Comparison of ENCODE assay signal across 9 cellular contexts in the genomic region with DNA sequence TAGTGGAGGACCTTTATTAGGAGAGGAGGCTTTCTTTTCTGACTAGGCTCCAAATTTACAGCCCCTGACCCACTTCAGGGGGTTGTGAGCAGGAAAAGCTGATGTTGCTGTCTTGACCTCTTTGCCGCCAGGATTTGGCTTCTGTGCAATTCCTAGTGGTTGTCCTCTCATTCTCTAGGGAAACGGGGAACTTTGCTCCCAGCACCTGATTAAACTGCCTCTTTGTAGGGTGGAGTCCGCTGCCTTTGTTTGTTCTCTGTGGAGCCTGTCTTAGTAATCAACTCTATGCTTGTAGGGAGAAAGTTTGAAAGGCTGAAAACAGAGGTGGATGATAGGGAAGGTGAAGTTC. TPM values are rescaled to one million over a fixed set of nuclear protein-coding genes. Genes with fewer than 3 reads are reported as not detected.
DNase-seq lines count a peak whose midpoint lies in the region; ATAC-seq and TF ChIP-seq lines count a peak whose summit lies in the region.
"Had no signal": no experiment of that assay in that cellular context is flagged by ENCODE, and none has a peak within 500 bp of the region (broad histone marks: within the 10 kb centered on the region; RNA-seq: fewer than 3 reads in every experiment).

No MANE protein-coding gene starts in this region.

- H3K4me1 ChIP-seq in HCT116 (ENCODE audit: control insufficient read depth in 1 of 2, insufficient read depth in 2 of 2, low read length in 2 of 2) = peaks cover 90 to 98% of the 10 kb centered on the region in 2 experiments

- H3K4me3 ChIP-seq in HCT116 (replicated peaks in 1 of 2; ENCODE audit: low read depth in 1 of 2, low read length in 2 of 2) (peak overlapping the region; percentile 28 to 49), brain microvascular endothelial cell (ENCODE audit: low read depth, low read length) (peak overlapping the region; percentile 29), skin epidermis (no peak overlapping the region)

- no peaks in the 10 kb centered on the region for H3K36me3 ChIP-seq in HCT116 (ENCODE audit: control insufficient read depth in 1 of 2, insufficient read depth in 2 of 2, low read length in 2 of 2)
- H3K36me3 ChIP-seq in brain microvascular endothelial cell (replicated peaks) = no peaks in the 10 kb centered on the region

- in situ Hi-C loops in brain microvascular endothelial cell (cut with HindIII; ENCODE audit: low pct_ligation_motif_present, low sequenced_read_pairs) = no loop called here

- POLR2A ChIA-PET in HCT116 (lab: Charles Lee) = interaction anchor here (1.0 to 2.8 kb wide), 7 partner anchors 7 to 798 kb away, joined by 3 to 22 read pairs (median 10); partner anchors contain the start of genes CTNND1 and SELENOH
- POLR2A ChIA-PET in activated CD8-positive, alpha-beta T cell treated with anti-CD3 and anti-CD28 coated beads, Interleukin-2, amount 10 ng/mL, durations not matched to agents 7 days and 5 days (lab: Charles Lee) = no interaction called here

- H3K27ac ChIP-seq in HCT116 (ENCODE audit: low read depth, low read length) (peak overlapping the region; percentile 89), brain microvascular endothelial cell (peak overlapping the region; percentile 97), skin epidermis (peak overlapping the region in 20 of 21 experiments; percentile 33 to 89 (median 76))

- TF ChIP-seq CTCF in HCT116 (IDR thresholded peaks at IDR 0.05 in 2 of 3, conservative IDR thresholded peaks at IDR 0.05 in 1 of 3; ENCODE audit: borderline replicate concordance in 1 of 3, insufficient read depth in 1 of 3, low read depth in 2 of 3, low read length in 2 of 3) = no peak
- TF ChIP-seq CTCF in brain microvascular endothelial cell (IDR thresholded peaks at IDR 0.05; ENCODE audit: low read depth, low read length, missing control alignments) = no peak

- H3K4me1 Mint-ChIP-seq in activated CD8-positive, alpha-beta T cell treated with anti-CD3 and anti-CD28 coated beads, Interleukin-2, amount 10 ng/mL, durations not matched to agents 7 days and 5 days (ENCODE audit: low read depth) = peaks cover 47% of the 10 kb centered on the region

- H3K27ac Mint-ChIP-seq in activated CD8-positive, alpha-beta T cell treated with anti-CD3 and anti-CD28 coated beads, Interleukin-2, amount 10 ng/mL, durations not matched to agents 7 days and 5 days = no peak overlapping the region

- peaks cover 100% of the 10 kb centered on the region for H3K79me2 ChIP-seq in HCT116 (ENCODE audit: insufficient read depth, low read length)

- H3K9me3 Mint-ChIP-seq in activated CD8-positive, alpha-beta T cell treated with anti-CD3 and anti-CD28 coated beads, Interleukin-2, amount 10 ng/mL, durations not matched to agents 7 days and 5 days (ENCODE audit: insufficient read depth) = no peaks in the 10 kb centered on the region

- ATAC-seq in HCT116 (peak; percentile 12), GM18858 (IDR thresholded peaks at IDR 0.05; ENCODE audit: unreplicated experiment) (no peak), HG02884 (IDR thresholded peaks at IDR 0.05; ENCODE audit: unreplicated experiment) (no peak), GM21447 (IDR thresholded peaks at IDR 0.05; ENCODE audit: unreplicated experiment) (no peak)
- no peak for ATAC-seq in activated CD8-positive, alpha-beta T cell treated with anti-CD3 and anti-CD28 coated beads, Interleukin-2, amount 10 ng/mL, durations not matched to agents 7 days and 5 days

- no peak overlapping the region for H3K4me3 Mint-ChIP-seq in activated CD8-positive, alpha-beta T cell treated with anti-CD3 and anti-CD28 coated beads, Interleukin-2, amount 10 ng/mL, durations not matched to agents 7 days and 5 days

- CTCF ChIA-PET in HCT116 (lab: Charles Lee) = interaction anchor here (0.9 to 4.5 kb wide), 3 partner anchors 17 to 26 kb away, joined by 3 to 30 read pairs (median 12); partner anchors contain the start of genes BTBD18 and CTNND1
- CTCF ChIA-PET in activated CD8-positive, alpha-beta T cell treated with anti-CD3 and anti-CD28 coated beads, Interleukin-2, amount 10 ng/mL, durations not matched to agents 7 days and 5 days (lab: Charles Lee) = interaction anchor here (0.9 to 2.6 kb wide), 3 partner anchors 9 to 26 kb away, joined by 3 to 10 read pairs (median 3); partner anchors contain the start of gene BTBD18

- peaks cover 9% of the 10 kb centered on the region for H3K36me3 Mint-ChIP-seq in activated CD8-positive, alpha-beta T cell treated with anti-CD3 and anti-CD28 coated beads, Interleukin-2, amount 10 ng/mL, durations not matched to agents 7 days and 5 days (ENCODE audit: low read depth)

- no peak overlapping the region for H2AFZ ChIP-seq in HCT116 (ENCODE audit: low read depth, low read length, poor library complexity, severe bottlenecking)

- peak overlapping the region; percentile 72 for H3K4me2 ChIP-seq in HCT116 (ENCODE audit: low read length)

- intact Hi-C loops in HCT116 (cut with micrococcal nuclease) = loop anchor here (2.0 kb wide), 1 partner anchor 15 kb away; no protein-coding TSS in a partner anchor

- H3K9me2 ChIP-seq in HCT116 (ENCODE audit: insufficient read depth) = no peaks in the 10 kb centered on the region

- peak overlapping the region; percentile 69 for H3K9ac ChIP-seq in HCT116 (ENCODE audit: low read length)

- TF ChIP-seq RAD21 in HCT116 (IDR thresholded peaks at IDR 0.05; ENCODE audit: low read depth) = no peak

- no peaks in the 10 kb centered on the region for H3K27me3 Mint-ChIP-seq in activated CD8-positive, alpha-beta T cell treated with anti-CD3 and anti-CD28 coated beads, Interleukin-2, amount 10 ng/mL, durations not matched to agents 7 days and 5 days (ENCODE audit: low read depth)

- BruUV-seq in HCT116 (replicated peaks; lab: Mats Ljungman, UMichigan) = TSS peak; percentile 93

- H3K9me3 ChIP-seq in HCT116 (ENCODE audit: control insufficient read depth in 1 of 2, insufficient read depth in 1 of 2, low read depth in 1 of 2, low read length in 2 of 2) = no peaks in the 10 kb centered on the region

- no peak for DNase-seq in HCT116 (ENCODE audit: low read depth, low spot score)
- peak; percentile 25 for DNase-seq in brain microvascular endothelial cell
- DNase-seq in kidney tubule cell (ENCODE audit: low spot score) = peak; percentile 35
- no peak for DNase-seq in activated CD8-positive, alpha-beta T cell treated with anti-CD3 and anti-CD28 coated beads, Interleukin-2, amount 10 ng/mL, durations not matched to agents 7 days and 5 days
- DNase-seq: RPMI8226 had no signal

- no peak for TF ChIP-seq POLR2A in HCT116 (IDR thresholded peaks at IDR 0.05; ENCODE audit: borderline replicate concordance, extremely low read depth, insufficient read depth, insufficient read length)

- RAD21 ChIA-PET in HCT116 (lab: Charles Lee; ENCODE audit: low non-redundant PET in 1 of 2, low total read pairs in 2 of 2, uncharacterized antibody in 2 of 2, unreplicated experiment in 2 of 2) = interaction anchor here (1.1 to 1.5 kb wide), 3 partner anchors 16 to 23 kb away, joined by 3 to 7 read pairs (median 3); partner anchors contain the start of gene CTNND1 (in 2 of the 2)

- H3K27me3 ChIP-seq in HCT116 (ENCODE audit: insufficient read depth, low read length) (no peaks in the 10 kb centered on the region), brain microvascular endothelial cell (replicated peaks) (no peaks in the 10 kb centered on the region)

- H4K20me1 ChIP-seq in HCT116 (ENCODE audit: insufficient read depth) = peaks cover 2% of the 10 kb centered on the region; the same call in 1 of the 2 replicates

TF ChIP-seq in HCT116, 20 proteins besides CTCF, POLR2A, EP300 and RAD21:
- TF ChIP-seq SIN3A (IDR thresholded peaks at IDR 0.05; ENCODE audit: low read depth) = no peak
- no peak for TF ChIP-seq ELF1 (IDR thresholded peaks at IDR 0.05; ENCODE audit: borderline replicate concordance, low read depth)
- no peak for TF ChIP-seq JUND (IDR thresholded peaks at IDR 0.05)
- no peak for TF ChIP-seq TCF7L2 (IDR thresholded peaks at IDR 0.05; ENCODE audit: borderline replicate concordance, extremely low read depth, insufficient read depth, insufficient read length)
- TF ChIP-seq, protein P1, sequence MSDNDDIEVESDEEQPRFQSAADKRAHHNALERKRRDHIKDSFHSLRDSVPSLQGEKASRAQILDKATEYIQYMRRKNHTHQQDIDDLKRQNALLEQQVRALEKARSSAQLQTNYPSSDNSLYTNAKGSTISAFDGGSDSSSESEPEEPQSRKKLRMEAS (IDR thresholded peaks at IDR 0.05) = no peak
- TF ChIP-seq SRF (IDR thresholded peaks at IDR 0.05; ENCODE audit: low read depth) = no peak
- TF ChIP-seq EZH2 (IDR thresholded peaks at IDR 0.05) = no peak
- TF ChIP-seq YY1 (IDR thresholded peaks at IDR 0.05; ENCODE audit: extremely low read depth, insufficient replicate concordance, low read depth, low read length) = no peak
- no peak for TF ChIP-seq ZNF274 (IDR thresholded peaks at IDR 0.05; ENCODE audit: low read depth, low read length)
- TF ChIP-seq EGR1 (IDR thresholded peaks at IDR 0.05; ENCODE audit: low read depth) = no peak

RNA-seq across cellular contexts. Expression of gene CTNND1, which starts 16.3 kb away (rescaled TPM):
- total RNA-seq in HCT116 (2021; ENCODE audit: unreplicated experiment) = 157 TPM
- 94.8 and 163 TPM in 2 replicates for polyA plus RNA-seq in HCT116 (2012)
- 1 to 10 TPM; 6.8 to 8.4 TPM for total RNA-seq in activated CD8-positive, alpha-beta T cell treated with anti-CD3 and anti-CD28 coated beads, Interleukin-2, amount 10 ng/mL, durations not matched to agents 7 days and 5 days

RNA-seq across cellular contexts. Expression of gene BTBD18, which starts 26.3 kb away (rescaled TPM):
- not detected for total RNA-seq in HCT116 (2021; ENCODE audit: unreplicated experiment)
- polyA plus RNA-seq in HCT116 (2012) = 0.09 and 0.11 TPM in 2 replicates
- not detected for total RNA-seq in activated CD8-positive, alpha-beta T cell treated with anti-CD3 and anti-CD28 coated beads, Interleukin-2, amount 10 ng/mL, durations not matched to agents 7 days and 5 days

RNA-seq across cellular contexts. Expression of gene SELENOH, which starts 36.7 kb away (rescaled TPM):
- total RNA-seq in HCT116 (2021; ENCODE audit: unreplicated experiment) = 194 TPM
- polyA plus RNA-seq in HCT116 (2012) = 149 and 178 TPM in 2 replicates
- total RNA-seq in activated CD8-positive, alpha-beta T cell treated with anti-CD3 and anti-CD28 coated beads, Interleukin-2, amount 10 ng/mL, durations not matched to agents 7 days and 5 days = 100 to 1,000 TPM; 204 to 210 TPM

Comparison
In these comparisons a context has a peak if more than half of its experiments do, and no peak if none do; other contexts are left out.
1. DNase-seq: peak in brain microvascular endothelial cell (single experiment) and kidney tubule cell (single experiment); none in HCT116 (single experiment) and activated CD8-positive, alpha-beta T cell treated with anti-CD3 and anti-CD28 coated beads, Interleukin-2, amount 10 ng/mL, durations not matched to agents 7 days and 5 days (single experiment).
2. H3K4me3 ChIP-seq: peak in HCT116 (2 of 2) and brain microvascular endothelial cell (single experiment); none in skin epidermis (0 of 7).
3. RNA of gene CTNND1, which starts 16.3 kb away (total RNA-seq): 157 TPM in HCT116 (single experiment); 6.8 to 8.4 TPM in activated CD8-positive, alpha-beta T cell treated with anti-CD3 and anti-CD28 coated beads, Interleukin-2, amount 10 ng/mL, durations not matched to agents 7 days and 5 days; every median in the first group is over 10 times any median in the second.
4. Peak in every context shown above with its lines, with median percentiles within 50 percentile points of each other: H3K27ac ChIP-seq.